ENCODE assay signal across 5 cellular contexts in the genomic region with DNA sequence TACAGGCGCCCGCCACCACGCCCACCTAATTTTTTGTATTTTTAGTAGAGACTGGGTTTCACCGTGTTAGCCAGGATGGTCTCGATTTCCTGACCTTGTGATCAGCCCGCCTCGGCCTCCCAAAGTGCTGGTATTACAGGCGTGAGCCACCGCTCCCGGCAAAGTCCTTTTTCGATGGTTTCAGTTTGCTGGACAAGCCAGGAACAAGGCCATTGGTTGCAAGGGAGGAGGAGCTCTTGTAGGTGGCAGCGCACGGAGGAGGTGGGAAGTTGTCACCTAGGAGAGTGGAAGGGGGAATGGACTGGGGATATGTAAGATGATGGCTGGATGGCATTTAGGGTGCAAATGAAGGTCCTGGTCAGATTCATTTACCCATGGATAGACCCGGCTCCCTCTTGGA.
DNase-seq lines count a peak whose midpoint lies in the region; ATAC-seq, FAIRE-seq and TF ChIP-seq lines count a peak whose summit lies in the region.
"Not testable (repeated sequence)": the region's sequence is repeated elsewhere in the genome, so short reads cannot be mapped to it uniquely, and the experiment has no call there.

No MANE protein-coding gene starts in this region.

- not testable (repeated sequence) for H3K9me3 ChIP-seq in A549, left lung

- H3K27ac ChIP-seq in A549, left lung: not testable (repeated sequence)

- POLR2A ChIA-PET in A549 (lab: Yijun Ruan, JAX): not testable (repeated sequence)

- not testable (repeated sequence) for H3K36me3 Mint-ChIP-seq in osteocyte (ENCODE audit: unreplicated experiment)

- not testable (repeated sequence) for TF ChIP-seq EP300 in A549 (IDR thresholded peaks at IDR 0.05)

- DNase-seq in A549 (ENCODE audit: low read depth in 1 of 2, low spot score in 1 of 2) (peak in 1 of 2 experiments; percentile 13), DMS53 (lab: John Stamatoyannopoulos, UW) (peak; percentile 68), osteocyte (ENCODE audit: extremely low spot score, unreplicated experiment) (peak; percentile 74), urothelium cell line (ENCODE audit: low spot score) (peak; percentile 24)
- DNase-seq in left lung: not testable (repeated sequence)

- TF ChIP-seq RAD21 in A549 (conservative IDR thresholded peaks at IDR 0.05 in 1 of 2, IDR thresholded peaks at IDR 0.05 in 1 of 2): not testable (repeated sequence)

- H3K4me3 Mint-ChIP-seq in osteocyte (ENCODE audit: unreplicated experiment): not testable (repeated sequence)

- not testable (repeated sequence) for H3K36me3 ChIP-seq in left lung

- H3K4me1 Mint-ChIP-seq in osteocyte (ENCODE audit: unreplicated experiment): not testable (repeated sequence)

- TF ChIP-seq POLR2A in A549 (IDR thresholded peaks at IDR 0.05; ENCODE audit: low read length): not testable (repeated sequence)

- ATAC-seq in A549 (peak; percentile 62 to 70; a peak in 4 of 6 replicates), left lung (peak; percentile 23)

- H3K27me3 Mint-ChIP-seq in osteocyte (ENCODE audit: unreplicated experiment): not testable (repeated sequence)

- not testable (repeated sequence) for FAIRE-seq in A549 (lab: Jason Lieb, UNC); urothelium cell line (lab: Jason Lieb, UNC)

- 31% methylated on average over 14 of the region's 14 CpGs for WGBS in A549 (ENCODE audit: missing lambda C conversion rate)

- CTCF ChIA-PET in A549 (lab: Yijun Ruan, JAX): not testable (repeated sequence)

- not testable (repeated sequence) for H3K4me1 ChIP-seq in A549, left lung

- H3K9me3 Mint-ChIP-seq in osteocyte (ENCODE audit: unreplicated experiment): not testable (repeated sequence)

- H3K27me3 ChIP-seq in left lung: not testable (repeated sequence)

- TF ChIP-seq CTCF in A549 (IDR thresholded peaks at IDR 0.05); left lung (IDR thresholded peaks at IDR 0.05); osteocyte (IDR thresholded peaks at IDR 0.05): not testable (repeated sequence)

- H3K4me2 ChIP-seq in A549: peak overlapping the region; percentile 37; the same call in 2 of the 3 replicates

- not testable (repeated sequence) for H3K27ac Mint-ChIP-seq in osteocyte (ENCODE audit: unreplicated experiment)

- intact Hi-C loops in left lung (cut with DNase I): not testable (repeated sequence)

- peak overlapping the region; percentile 30; the same call in 1 of the 3 replicates for H3K4me3 ChIP-seq in A549
- H3K4me3 ChIP-seq in left lung: not testable (repeated sequence)
